8 cellular contexts compared by ENCODE assay signal in the genomic region with DNA sequence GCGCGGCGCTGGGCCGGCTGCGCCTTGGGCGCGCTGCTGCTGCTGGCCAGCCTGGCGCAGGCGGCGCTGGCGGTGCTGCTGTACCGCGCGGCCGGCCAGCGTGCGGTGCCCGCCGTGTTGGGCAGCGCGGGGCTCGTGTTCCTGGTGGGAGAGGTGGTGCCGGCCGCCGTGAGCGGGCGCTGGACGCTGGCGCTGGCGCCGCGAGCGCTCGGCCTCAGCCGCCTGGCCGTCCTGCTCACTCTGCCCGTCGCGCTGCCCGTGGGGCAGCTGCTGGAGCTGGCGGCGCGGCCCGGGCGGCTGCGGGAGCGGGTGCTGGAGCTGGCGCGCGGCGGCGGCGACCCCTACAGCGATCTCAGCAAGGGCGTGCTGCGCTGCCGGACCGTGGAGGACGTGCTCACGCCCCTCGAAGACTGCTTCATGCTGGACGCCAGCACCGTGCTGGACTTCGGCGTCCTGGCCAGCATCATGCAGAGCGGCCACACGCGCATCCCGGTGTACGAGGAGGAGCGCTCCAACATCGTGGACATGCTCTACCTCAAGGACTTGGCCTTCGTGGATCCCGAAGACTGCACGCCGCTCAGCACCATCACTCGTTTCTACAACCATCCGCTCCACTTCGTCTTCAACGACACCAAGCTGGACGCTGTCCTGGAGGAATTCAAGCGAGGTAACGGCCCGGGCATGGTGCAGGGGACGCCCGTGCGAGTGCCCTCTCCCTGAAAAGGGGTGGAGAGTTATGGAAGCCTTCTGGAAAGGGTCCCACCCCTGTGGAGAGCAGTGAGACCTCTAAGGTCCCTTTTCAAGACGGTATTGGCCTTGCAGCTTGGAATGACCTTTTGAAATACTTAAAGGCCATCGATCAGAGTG. TPM values are rescaled to one million over a fixed set of nuclear protein-coding genes. Genes with fewer than 3 reads are reported as not detected.
DNase-seq lines count a peak whose midpoint lies in the region; TF ChIP-seq lines count a peak whose summit lies in the region.

No MANE protein-coding gene starts in this region.

- H2BK120ac ChIP-seq in trophoblast cell (ENCODE audit: insufficient read depth, low read length, poor library complexity) = no peak overlapping the region

- H3K4me3 ChIP-seq in BE2C (ENCODE audit: low read depth, low read length) = peak overlapping the region; percentile 65
- H3K4me3 ChIP-seq in esophagus squamous epithelium = peak overlapping the region; percentile 63 to 91 (median 75)
- H3K4me3 ChIP-seq in trophoblast cell (ENCODE audit: low read depth, low read length) = peak overlapping the region; percentile 91

- peaks cover 2% of the 10 kb centered on the region for H3K79me2 ChIP-seq in trophoblast cell (ENCODE audit: control insufficient read depth, insufficient read depth, low read length, poor library complexity)

- H3K4ac ChIP-seq in trophoblast cell (ENCODE audit: low read depth, low read length) = peak overlapping the region; percentile 14

- H2BK5ac ChIP-seq in trophoblast cell (ENCODE audit: low read depth, low read length, poor library complexity) = no peak overlapping the region

- H4K8ac ChIP-seq in trophoblast cell (ENCODE audit: low read depth, low read length) = no peak overlapping the region

- H3K4me1 ChIP-seq in BE2C (no peaks in the 10 kb centered on the region), esophagus squamous epithelium (peaks cover 23 to 54% (median 32%) of the 10 kb centered on the region in 3 donors), trophoblast cell (ENCODE audit: control insufficient read depth in 1 of 2, insufficient read depth in 2 of 2, low read length in 2 of 2) (peaks cover 14 to 19% of the 10 kb centered on the region in 2 experiments)

- no peaks in the 10 kb centered on the region for H3K27me3 ChIP-seq in BE2C
- no peaks in the 10 kb centered on the region for H3K27me3 ChIP-seq in esophagus squamous epithelium
- H3K27me3 ChIP-seq in trophoblast cell (ENCODE audit: insufficient read depth, low read length) = no peaks in the 10 kb centered on the region

- H2BK12ac ChIP-seq in trophoblast cell (ENCODE audit: low read length) = no peak overlapping the region

- intact Hi-C loops in esophagus squamous epithelium (cut with DNase I) = loop anchor here (5.0 kb wide), 1 partner anchor 35 kb away; no protein-coding TSS in a partner anchor

- peak overlapping the region; percentile 92 for H2AFZ ChIP-seq in trophoblast cell (ENCODE audit: insufficient read depth, low read length, poor library complexity)

- H3K14ac ChIP-seq in trophoblast cell (ENCODE audit: low read length) = peak overlapping the region; percentile 5

- no peak overlapping the region for H2AK5ac ChIP-seq in trophoblast cell (ENCODE audit: low read length)

- peak overlapping the region; percentile 33 for H3K18ac ChIP-seq in trophoblast cell (ENCODE audit: low read length)

- DNase-seq in BE2C (no peak), GM19238 (ENCODE audit: insufficient read length, low spot score) (peak; percentile 32), RPMI8226 (peak; percentile 26), esophagus squamous epithelium (lab: John Stamatoyannopoulos, UW) (no peak), trophoblast cell (no peak), T-helper 9 cell (no peak), GDM1 (lab: John Stamatoyannopoulos, UW) (no peak), NCI-H2029 (lab: John Stamatoyannopoulos, UW) (no peak)

- TF ChIP-seq CTCF in BE2C (IDR thresholded peaks at IDR 0.05; ENCODE audit: low read depth, low read length) = no peak
- no peak for TF ChIP-seq CTCF in esophagus squamous epithelium (IDR thresholded peaks at IDR 0.05)

- H4K91ac ChIP-seq in trophoblast cell (ENCODE audit: low read depth, low read length) = no peak overlapping the region

- TF ChIP-seq POLR2A in esophagus squamous epithelium (IDR thresholded peaks at IDR 0.05) = no peak

- H3K27ac ChIP-seq in esophagus squamous epithelium (peak overlapping the region in 3 of 4 donors; percentile 91 to 99 (median 98)), trophoblast cell (ENCODE audit: low read depth, low read length) (peak overlapping the region; percentile 29)

- H4K12ac ChIP-seq in trophoblast cell (ENCODE audit: low read depth, low read length) = no peak overlapping the region

- H3K23ac ChIP-seq in trophoblast cell (ENCODE audit: low read length) = peak overlapping the region; percentile 29

- peaks cover 2% of the 10 kb centered on the region for H3K79me1 ChIP-seq in trophoblast cell (ENCODE audit: low read length)

- peak overlapping the region; percentile 45 for H3K9ac ChIP-seq in trophoblast cell (ENCODE audit: low read length)

- H3K9me3 ChIP-seq in BE2C = no peaks in the 10 kb centered on the region
- no peaks in the 10 kb centered on the region for H3K9me3 ChIP-seq in esophagus squamous epithelium
- no peaks in the 10 kb centered on the region for H3K9me3 ChIP-seq in trophoblast cell (ENCODE audit: insufficient read depth, low read depth, low read length)

- H3K4me2 ChIP-seq in trophoblast cell (ENCODE audit: low read length) = peak overlapping the region; percentile 92

- WGBS in esophagus squamous epithelium, 2 donors = 11 to 17% methylated on average over 2 to 13 of the region's 89 CpGs
- WGBS in trophoblast cell (ENCODE audit: extremely low coverage, insufficient coverage, insufficient read length) = no CpG with 5 or more reads among the region's 89 CpGs

- H3K36me3 ChIP-seq in BE2C = no peaks in the 10 kb centered on the region
- peaks cover 0 to 21% (median 3%) of the 10 kb centered on the region in 3 donors for H3K36me3 ChIP-seq in esophagus squamous epithelium
- H3K36me3 ChIP-seq in trophoblast cell (ENCODE audit: control insufficient read depth in 1 of 2, insufficient read depth in 2 of 2, low read length in 2 of 2) = peaks cover 2 to 6% of the 10 kb centered on the region in 2 experiments

RNA-seq across cellular contexts. Expression of a gene that starts 1.0 kb away (rescaled TPM):
- polyA plus RNA-seq in BE2C (2012; ENCODE audit: insufficient read depth, insufficient read length, low read depth) = 17.9 TPM
- total RNA-seq in esophagus squamous epithelium = 10 to 100 TPM in 1 of 4 donors, 1 to 10 TPM in 3; 3.7 to 10.2 (median 5.5) TPM
- polyA plus RNA-seq in trophoblast cell (2013) = 13.3 and 13.9 TPM in 2 replicates

RNA-seq across cellular contexts. Expression of a gene that starts 26.8 kb away (rescaled TPM):
- 4.0 TPM for polyA plus RNA-seq in BE2C (2012; ENCODE audit: insufficient read depth, insufficient read length, low read depth)
- 1 to 10 TPM in 3 of 4 donors, under 1 TPM in 1; 1.00 to 3.4 (median 2.1) TPM for total RNA-seq in esophagus squamous epithelium
- polyA plus RNA-seq in trophoblast cell (2013) = 4.5 and 4.7 TPM in 2 replicates

RNA-seq across cellular contexts. Expression of a gene that starts 40.7 kb away (rescaled TPM):
- polyA plus RNA-seq in BE2C (2012; ENCODE audit: insufficient read depth, insufficient read length, low read depth) = 28.5 TPM
- total RNA-seq in esophagus squamous epithelium = 10 to 100 TPM in 3 of 4 donors, 1 to 10 TPM in 1; 7.1 to 17.2 (median 14.0) TPM
- 32.8 and 33.4 TPM in 2 replicates for polyA plus RNA-seq in trophoblast cell (2013)

RNA-seq across cellular contexts. Expression of a gene that starts 52.8 kb away (rescaled TPM):
- polyA plus RNA-seq in BE2C (2012; ENCODE audit: insufficient read depth, insufficient read length, low read depth) = 32.7 TPM
- 10 to 100 TPM in 2 of 4 donors, 1 to 10 TPM in 2; 7.4 to 23.8 (median 12.8) TPM for total RNA-seq in esophagus squamous epithelium
- 157 and 161 TPM in 2 replicates for polyA plus RNA-seq in trophoblast cell (2013)

RNA-seq across cellular contexts. Expression of a gene that starts 56.4 kb away (rescaled TPM):
- 4.6 TPM for polyA plus RNA-seq in BE2C (2012; ENCODE audit: insufficient read depth, insufficient read length, low read depth)
- total RNA-seq in esophagus squamous epithelium = 1 to 10 TPM; 3.4 to 8.5 (median 6.7) TPM
- 43.0 and 44.4 TPM in 2 replicates for polyA plus RNA-seq in trophoblast cell (2013)

Comparison
In these comparisons a context has a peak if more than half of its experiments do, and no peak if none do; other contexts are left out.
1. DNase-seq: peak in GM19238 (single experiment) and RPMI8226 (single experiment); none in BE2C (single experiment), esophagus squamous epithelium (single experiment), trophoblast cell (0 of 2), T-helper 9 cell (single experiment), GDM1 (single experiment) and NCI-H2029 (single experiment).
2. Peak in every context shown above with its lines, with median percentiles within 50 percentile points of each other: H3K4me3 ChIP-seq.